Comparison of ENCODE assay signal across 2 cellular contexts in the genomic region with DNA sequence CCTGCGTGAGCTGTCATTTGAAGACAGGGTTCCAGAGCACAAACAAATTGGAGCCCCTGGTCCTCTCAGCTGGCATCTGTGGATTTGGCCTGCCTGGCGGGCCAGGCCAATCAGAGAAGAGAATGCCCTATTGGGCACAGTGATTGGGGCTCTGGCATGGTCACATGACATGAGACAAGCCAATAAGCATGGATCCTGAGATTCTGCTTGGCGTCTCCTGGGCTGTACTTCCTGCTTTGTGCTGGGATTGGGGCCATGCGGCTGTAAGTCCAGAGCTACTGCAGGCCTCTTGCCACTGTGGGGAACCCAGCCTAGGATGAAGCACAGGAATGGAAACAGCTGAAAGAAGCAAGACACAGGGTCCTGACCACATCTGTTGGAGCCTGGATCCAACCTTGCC.
TF ChIP-seq lines count a peak whose summit lies in the region.

No MANE protein-coding gene starts in this region.

TF ChIP-seq in HCT116, 20 proteins besides CTCF, POLR2A, EP300 and RAD21:
- no peak for TF ChIP-seq ZFX (IDR thresholded peaks at IDR 0.05)

TF ChIP-seq in H1, 55 proteins besides CTCF, POLR2A, EP300 and RAD21:
- TF ChIP-seq TEAD4 (IDR thresholded peaks at IDR 0.05; ENCODE audit: low read depth, low read length) (no peak), HDAC6 (IDR thresholded peaks at IDR 0.05; ENCODE audit: low read depth, low read length) (no peak), SAP30 (IDR thresholded peaks at IDR 0.05; ENCODE audit: insufficient read depth, insufficient replicate concordance, low read length) (no peak), TAF1 (IDR thresholded peaks at IDR 0.05; ENCODE audit: low read depth, low read length) (no peak), GTF2F1 (IDR thresholded peaks at IDR 0.05; ENCODE audit: borderline replicate concordance, low read depth, low read length) (no peak), JUN (IDR thresholded peaks at IDR 0.05; ENCODE audit: low read depth, low read length) (no peak), TAF7 (optimal IDR thresholded peaks at IDR 0.05; ENCODE audit: borderline replicate concordance, low read depth, low read length) (no peak), EGR1 (IDR thresholded peaks at IDR 0.05; ENCODE audit: borderline replicate concordance, low read depth, low read length) (no peak), CTBP2 (IDR thresholded peaks at IDR 0.05; ENCODE audit: borderline replicate concordance, insufficient read depth, insufficient read length, low read length) (no peak), SRF (IDR thresholded peaks at IDR 0.05; ENCODE audit: low read depth, low read length) (no peak), CHD1 (IDR thresholded peaks at IDR 0.05; ENCODE audit: low read depth, low read length) (no peak), RFX5 (IDR thresholded peaks at IDR 0.05; ENCODE audit: borderline replicate concordance, low read depth, low read length) (no peak), SP1 (IDR thresholded peaks at IDR 0.05; ENCODE audit: low read depth, low read length) (no peak), PHF8 (conservative IDR thresholded peaks at IDR 0.05; ENCODE audit: low read depth, low read length) (no peak)
- TF ChIP-seq, protein P1, sequence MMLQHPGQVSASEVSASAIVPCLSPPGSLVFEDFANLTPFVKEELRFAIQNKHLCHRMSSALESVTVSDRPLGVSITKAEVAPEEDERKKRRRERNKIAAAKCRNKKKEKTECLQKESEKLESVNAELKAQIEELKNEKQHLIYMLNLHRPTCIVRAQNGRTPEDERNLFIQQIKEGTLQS (IDR thresholded peaks at IDR 0.05; ENCODE audit: insufficient read depth, low read depth, low read length): no peak
- TF ChIP-seq, protein P2, sequence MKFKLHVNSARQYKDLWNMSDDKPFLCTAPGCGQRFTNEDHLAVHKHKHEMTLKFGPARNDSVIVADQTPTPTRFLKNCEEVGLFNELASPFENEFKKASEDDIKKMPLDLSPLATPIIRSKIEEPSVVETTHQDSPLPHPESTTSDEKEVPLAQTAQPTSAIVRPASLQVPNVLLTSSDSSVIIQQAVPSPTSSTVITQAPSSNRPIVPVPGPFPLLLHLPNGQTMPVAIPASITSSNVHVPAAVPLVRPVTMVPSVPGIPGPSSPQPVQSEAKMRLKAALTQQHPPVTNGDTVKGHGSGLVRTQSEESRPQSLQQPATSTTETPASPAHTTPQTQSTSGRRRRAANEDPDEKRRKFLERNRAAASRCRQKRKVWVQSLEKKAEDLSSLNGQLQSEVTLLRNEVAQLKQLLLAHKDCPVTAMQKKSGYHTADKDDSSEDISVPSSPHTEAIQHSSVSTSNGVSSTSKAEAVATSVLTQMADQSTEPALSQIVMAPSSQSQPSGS (IDR thresholded peaks at IDR 0.05; ENCODE audit: low read length): no peak
